In genomic region chr1:39205781-39206464, GRCh38 we compare ENCODE assay signal across 8 cellular contexts. TPM values are rescaled to one million over a fixed set of nuclear protein-coding genes. Genes with fewer than 3 reads are reported as not detected.
DNase-seq lines count a peak whose midpoint lies in the region; ATAC-seq and TF ChIP-seq lines count a peak whose summit lies in the region.

No MANE protein-coding gene starts in this region.

- TF ChIP-seq CTCF in BJ (IDR thresholded peaks at IDR 0.05; ENCODE audit: insufficient read depth, low read depth, low read length) = no peak
- no peak for TF ChIP-seq CTCF in RWPE2 (IDR thresholded peaks at IDR 0.05; ENCODE audit: poor library complexity, severe bottlenecking)
- no peak for TF ChIP-seq CTCF in neutrophil (IDR thresholded peaks at IDR 0.05)

- CTCF ChIA-PET in BJ (lab: Yijun Ruan, JAX) = interaction anchor here (0.9 to 2.9 kb wide), 8 partner anchors 8 to 107 kb away, joined by 3 to 23 read pairs (median 5); no protein-coding TSS in a partner anchor

- H3K36me3 ChIP-seq in BJ (ENCODE audit: control insufficient read depth, insufficient read depth, low read length) (no peaks in the 10 kb centered on the region), RWPE2 (ENCODE audit: low read depth) (no peaks in the 10 kb centered on the region), neutrophil (no peaks in the 10 kb centered on the region)
- H3K36me3 ChIP-seq in effector memory CD4-positive, alpha-beta T cell (ENCODE audit: control insufficient read depth, insufficient read depth, low read length) = no peaks in the 10 kb centered on the region

- ATAC-seq in RWPE2 (ENCODE audit: low read depth) (no peak), GM19023 (IDR thresholded peaks at IDR 0.05; ENCODE audit: unreplicated experiment) (no peak)

- H3K4me1 ChIP-seq in RWPE2 (ENCODE audit: insufficient read depth, poor library complexity, severe bottlenecking) (peaks cover 26% of the 10 kb centered on the region), neutrophil (ENCODE audit: control insufficient read depth in 1 of 2, insufficient read depth in 1 of 2, low read depth in 1 of 2, low read length in 1 of 2) (peaks cover 27% of the 10 kb centered on the region in 2 experiments)
- H3K4me1 ChIP-seq in effector memory CD4-positive, alpha-beta T cell (ENCODE audit: control insufficient read depth, insufficient read depth, low read length, poor library complexity, severe bottlenecking) = peaks cover 22% of the 10 kb centered on the region

- peak overlapping the region; percentile 40 for H3K4me3 ChIP-seq in BJ (ENCODE audit: low read depth, low read length)
- no peak overlapping the region for H3K4me3 ChIP-seq in RWPE2 (ENCODE audit: severe bottlenecking)
- peak overlapping the region; percentile 60 for H3K4me3 ChIP-seq in effector memory CD4-positive, alpha-beta T cell (ENCODE audit: insufficient read depth, low read depth, low read length, poor library complexity, severe bottlenecking)
- H3K4me3 ChIP-seq in neutrophil (ENCODE audit: low read depth in 1 of 2, low read length in 1 of 2) = peak overlapping the region; percentile 46 to 55

- DNase-seq in BJ (ENCODE audit: low read depth) (no peak), RWPE2 (ENCODE audit: low spot score) (no peak), NCI-H82 treated with DMSO at 0.1 percent for 48 hours (lab: John Stamatoyannopoulos, UW; ENCODE audit: unreplicated experiment) (no peak), RKO (ENCODE audit: low spot score) (no peak), CD1c-positive myeloid dendritic cell (ENCODE audit: extremely low spot score) (no peak)
- no peak for DNase-seq in effector memory CD4-positive, alpha-beta T cell

- H3K27ac ChIP-seq in RWPE2 (ENCODE audit: poor library complexity, severe bottlenecking) = peak overlapping the region; percentile 85
- H3K27ac ChIP-seq in effector memory CD4-positive, alpha-beta T cell (ENCODE audit: insufficient read depth, low read length, poor library complexity, severe bottlenecking) = peak overlapping the region; percentile 63
- H3K27ac ChIP-seq in neutrophil = peak overlapping the region; percentile 83

- POLR2A ChIA-PET in BJ (lab: Charles Lee) = no interaction called here

- H3K27me3 ChIP-seq in BJ (ENCODE audit: control insufficient read depth, insufficient read depth, low read length) (no peaks in the 10 kb centered on the region), RWPE2 (ENCODE audit: insufficient read depth, poor library complexity, severe bottlenecking) (no peaks in the 10 kb centered on the region), neutrophil (no peaks in the 10 kb centered on the region)
- H3K27me3 ChIP-seq in effector memory CD4-positive, alpha-beta T cell (replicated peaks; ENCODE audit: control insufficient read depth, insufficient read depth, low read length, poor library complexity, severe bottlenecking) = no peaks in the 10 kb centered on the region

- H3K9me3 ChIP-seq in RWPE2 (ENCODE audit: severe bottlenecking) (no peaks in the 10 kb centered on the region), neutrophil (no peaks in the 10 kb centered on the region)
- H3K9me3 ChIP-seq in effector memory CD4-positive, alpha-beta T cell (ENCODE audit: control insufficient read depth, low read length) = no peaks in the 10 kb centered on the region

RNA-seq across cellular contexts. Expression of gene MACF1, which starts 1.4 kb away (rescaled TPM):
- 57.3 and 82.2 TPM in 2 replicates for polyA plus RNA-seq in BJ (2011; rRNA removed)
- 229 and 264 TPM in 2 replicates for polyA minus RNA-seq in BJ (2011; rRNA and poly(A)+ RNA removed)
